In the genomic region with DNA sequence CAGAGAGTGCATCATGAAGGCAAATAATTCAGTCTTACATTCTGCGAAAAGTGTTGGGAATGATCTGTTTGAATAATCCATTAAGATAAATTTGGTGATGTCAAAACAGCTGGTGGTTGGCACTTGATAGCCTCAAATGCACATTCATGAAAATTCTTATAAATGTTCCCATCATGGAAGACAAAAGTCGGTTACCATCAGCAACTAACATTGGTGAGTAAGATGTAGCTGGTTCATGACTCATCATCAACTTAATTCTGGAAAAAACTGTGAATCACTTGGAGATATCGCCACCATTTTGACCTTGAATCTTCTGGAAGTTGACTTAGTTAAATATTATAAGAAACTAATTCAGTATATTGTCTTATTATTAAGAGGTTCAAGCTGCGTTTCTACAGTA, we compare ENCODE assay signal across 17 cellular contexts. TPM values are rescaled to one million over a fixed set of nuclear protein-coding genes. Genes with fewer than 3 reads are reported as not detected.
DNase-seq lines count a peak whose midpoint lies in the region; ATAC-seq and TF ChIP-seq lines count a peak whose summit lies in the region.
"Had no signal": no experiment of that assay in that cellular context is flagged by ENCODE, and none has a peak within 500 bp of the region (broad histone marks: within the 10 kb centered on the region; RNA-seq: fewer than 3 reads in every experiment).

No MANE protein-coding gene starts in this region.

- no peak overlapping the region for H3K4me3 Mint-ChIP-seq in T-helper 2 cell treated with Interferon-gamma antibody and Interleukin-4, amounts not matched to agents 5 μg/mL and 100 μg/mL, for 36 hours
- H3K4me3 Mint-ChIP-seq: activated CD8-positive, alpha-beta T cell treated with anti-CD3 and anti-CD28 coated beads for 36 hours; nephron had no signal

- TF ChIP-seq POLR2A in gastrocnemius medialis (IDR thresholded peaks at IDR 0.05): no peak

- H3K9me3 Mint-ChIP-seq in T-helper 2 cell treated with Interferon-gamma antibody and Interleukin-4, amounts not matched to agents 5 μg/mL and 100 μg/mL, for 36 hours: no peaks in the 10 kb centered on the region
- H3K9me3 Mint-ChIP-seq: activated CD8-positive, alpha-beta T cell treated with anti-CD3 and anti-CD28 coated beads for 36 hours; nephron had no signal

- H3K9me3 ChIP-seq in gastrocnemius medialis: no peaks in the 10 kb centered on the region

- intact Hi-C loops in gastrocnemius medialis (cut with DNase I; ENCODE audit: low total_unique reads): no loop called here

- TF ChIP-seq CTCF in astrocyte of the spinal cord (IDR thresholded peaks at IDR 0.05; ENCODE audit: low read depth, low read length): no peak
- no peak for TF ChIP-seq CTCF in gastrocnemius medialis (IDR thresholded peaks at IDR 0.05 in 4 of 5, conservative IDR thresholded peaks at IDR 0.05 in 1 of 5)

- peaks cover 16% of the 10 kb centered on the region for H3K4me1 Mint-ChIP-seq in T-helper 2 cell treated with Interferon-gamma antibody and Interleukin-4, amounts not matched to agents 5 μg/mL and 100 μg/mL, for 36 hours (ENCODE audit: low read depth)
- H3K4me1 Mint-ChIP-seq: nephron had no signal

- DNase-seq in AG08395 (ENCODE audit: low spot score) (peak; percentile 57), HS-27A (ENCODE audit: low read depth) (peak; percentile 26), astrocyte of the spinal cord (ENCODE audit: low read depth, low spot score) (peak; percentile 71), glomerular visceral epithelial cell (ENCODE audit: extremely low spot score) (peak; percentile 45), gastrocnemius medialis (no peak), SKM-1 (lab: John Stamatoyannopoulos, UW; ENCODE audit: unreplicated experiment) (no peak)
- no peak for DNase-seq in T-helper 2 cell treated with Interferon-gamma antibody and Interleukin-4, amounts not matched to agents 5 μg/mL and 100 μg/mL, for 36 hours (ENCODE audit: low spot score)
- DNase-seq: activated CD8-positive, alpha-beta T cell treated with anti-CD3 and anti-CD28 coated beads for 36 hours; AML-193; GF-D8; glutamatergic neuron; H7; MV-4-11; substantia nigra had no signal

- H3K27me3 ChIP-seq in gastrocnemius medialis: no peaks in the 10 kb centered on the region

- no peaks in the 10 kb centered on the region for H3K36me3 Mint-ChIP-seq in T-helper 2 cell treated with Interferon-gamma antibody and Interleukin-4, amounts not matched to agents 5 μg/mL and 100 μg/mL, for 36 hours (ENCODE audit: low read depth)

- no peaks in the 10 kb centered on the region for H3K36me3 ChIP-seq in gastrocnemius medialis

- H3K4me3 ChIP-seq in astrocyte of the spinal cord (ENCODE audit: low read depth, low read length) (no peak overlapping the region), gastrocnemius medialis (no peak overlapping the region)

- no peak overlapping the region for H3K27ac Mint-ChIP-seq in T-helper 2 cell treated with Interferon-gamma antibody and Interleukin-4, amounts not matched to agents 5 μg/mL and 100 μg/mL, for 36 hours
- H3K27ac Mint-ChIP-seq: activated CD8-positive, alpha-beta T cell treated with anti-CD3 and anti-CD28 coated beads for 36 hours; nephron had no signal

- ATAC-seq in gastrocnemius medialis: no peak
- no peak for ATAC-seq in GM21529 (IDR thresholded peaks at IDR 0.05; ENCODE audit: unreplicated experiment)
- ATAC-seq: activated CD8-positive, alpha-beta T cell treated with anti-CD3 and anti-CD28 coated beads for 36 hours had no signal

- in situ Hi-C loops in astrocyte of the spinal cord (cut with HindIII; ENCODE audit: low sequenced_read_pairs): no loop called here
- in situ Hi-C loops in gastrocnemius medialis (cut with MboI; ENCODE audit: low sequenced_read_pairs in 4 of 4): no loop called here

- H3K27me3 Mint-ChIP-seq in T-helper 2 cell treated with Interferon-gamma antibody and Interleukin-4, amounts not matched to agents 5 μg/mL and 100 μg/mL, for 36 hours (ENCODE audit: low read depth): peaks cover 9% of the 10 kb centered on the region
- H3K27me3 Mint-ChIP-seq: activated CD8-positive, alpha-beta T cell treated with anti-CD3 and anti-CD28 coated beads for 36 hours had no signal

- H3K4me1 ChIP-seq in gastrocnemius medialis: no peaks in the 10 kb centered on the region

- no peak overlapping the region for H3K27ac ChIP-seq in gastrocnemius medialis

RNA-seq across cellular contexts. Expression of a gene that starts 11.2 kb away (rescaled TPM):
- under 1 TPM in 1 of 4 donors, not detected in 3; 0.97 TPM for total RNA-seq in gastrocnemius medialis
- total RNA-seq: activated CD8-positive, alpha-beta T cell treated with anti-CD3 and anti-CD28 coated beads for 36 hours; chondrocyte had no signal

RNA-seq across cellular contexts. Expression of a gene that starts 15.2 kb away (rescaled TPM):
- not detected for total RNA-seq in gastrocnemius medialis
- total RNA-seq: activated CD8-positive, alpha-beta T cell treated with anti-CD3 and anti-CD28 coated beads for 36 hours; chondrocyte; H7 had no signal

RNA-seq across cellular contexts. Expression of a gene that starts 16.7 kb away (rescaled TPM):
- total RNA-seq in gastrocnemius medialis: 100 to 1,000 TPM in 1 of 4 donors, 10 to 100 TPM in 3; 32.3 to 110 (median 65.4) TPM

RNA-seq across cellular contexts. Expression of a gene that starts 50.8 kb away (rescaled TPM):
- under 1 TPM in 3 of 4 donors, not detected in 1; 0.02 to 0.25 (median 0.07) TPM for total RNA-seq in gastrocnemius medialis

Comparison
In these comparisons a context has a peak if more than half of its experiments do, and no peak if none do; other contexts are left out.
1. DNase-seq: peak in AG08395 (single experiment), HS-27A (single experiment), astrocyte of the spinal cord (single experiment) and glomerular visceral epithelial cell (single experiment); none in gastrocnemius medialis (0 of 2), SKM-1 (single experiment) and T-helper 2 cell treated with Interferon-gamma antibody and Interleukin-4, amounts not matched to agents 5 μg/mL and 100 μg/mL, for 36 hours (single experiment).